8 cellular contexts compared by ENCODE assay signal in the genomic region with DNA sequence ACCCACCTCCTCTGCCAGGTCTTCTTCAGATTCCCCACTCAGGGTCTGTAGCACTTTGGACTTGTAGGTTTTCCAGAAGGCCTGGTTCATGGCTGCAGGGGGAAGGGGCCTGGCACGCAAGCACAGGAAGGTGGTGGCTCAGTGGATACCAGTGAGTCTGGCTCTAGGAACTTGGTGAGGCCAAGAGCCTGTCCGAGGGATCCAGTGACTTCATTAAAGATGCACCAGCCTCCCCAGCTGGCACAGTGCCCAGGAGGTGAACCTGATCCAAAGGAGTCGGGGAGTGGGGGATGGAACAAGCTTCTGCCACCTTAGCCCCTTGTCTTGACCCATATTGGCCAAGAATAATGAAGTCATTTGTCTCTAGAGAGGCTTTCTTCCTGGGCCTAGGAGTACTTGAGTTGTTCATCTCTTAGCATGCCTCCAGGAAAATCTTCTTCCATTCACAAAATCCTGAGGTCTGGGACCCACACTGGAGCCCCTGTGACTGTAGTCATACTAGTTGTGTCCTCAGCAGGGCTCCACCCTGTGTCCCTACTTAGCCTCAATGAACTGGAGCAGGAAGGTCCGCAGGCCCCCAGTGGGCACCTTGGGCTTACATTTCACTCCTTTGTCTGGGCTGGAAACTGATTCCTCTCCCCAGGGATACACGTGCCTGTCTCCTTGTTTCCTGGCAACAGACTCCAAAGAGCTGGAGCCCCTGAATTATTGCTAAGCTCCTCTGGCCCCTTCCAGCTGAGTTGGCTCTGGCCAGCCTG. TPM values are rescaled to one million over a fixed set of nuclear protein-coding genes. Genes with fewer than 3 reads are reported as not detected.
DNase-seq lines count a peak whose midpoint lies in the region; ATAC-seq and TF ChIP-seq lines count a peak whose summit lies in the region.

A gene (minus strand): TSS at position 554 of the 758 bp plus-strand sequence. CDS start 464 bp downstream, at position 90.

- RAD21 ChIA-PET in HCT116 (lab: Charles Lee; ENCODE audit: low non-redundant PET in 1 of 2, low total read pairs in 2 of 2, uncharacterized antibody in 2 of 2, unreplicated experiment in 2 of 2): no interaction called here

- H3K27me3 Mint-ChIP-seq in effector memory CD8-positive, alpha-beta T cell: peaks cover 0 to 11% of the 10 kb centered on the region in 2 donors
- no peaks in the 10 kb centered on the region for H3K27me3 Mint-ChIP-seq in neural crest cell (ENCODE audit: low read depth)

- no peaks in the 10 kb centered on the region for H3K9me3 ChIP-seq in HCT116 (ENCODE audit: control insufficient read depth in 1 of 2, insufficient read depth in 1 of 2, low read depth in 1 of 2, low read length in 2 of 2)

- POLR2A ChIA-PET in HCT116 (lab: Charles Lee): interaction anchor here (1.2 kb wide), 1 partner anchor 8 kb away, joined by 4 read pairs; no protein-coding TSS in a partner anchor

- CTCF ChIA-PET in HCT116 (lab: Charles Lee): interaction anchor here (1.3 to 2.0 kb wide), 5 partner anchors 23 to 248 kb away, joined by 5 to 27 read pairs (median 5); a partner anchor contains a TSS

- H4K20me1 ChIP-seq in HCT116 (ENCODE audit: insufficient read depth): no peaks in the 10 kb centered on the region

- no peak for TF ChIP-seq RAD21 in HCT116 (IDR thresholded peaks at IDR 0.05; ENCODE audit: low read depth)

- peaks cover 8 to 34% of the 10 kb centered on the region in 2 experiments for H3K4me1 ChIP-seq in HCT116 (ENCODE audit: control insufficient read depth in 1 of 2, insufficient read depth in 2 of 2, low read length in 2 of 2)

- H3K27ac Mint-ChIP-seq in effector memory CD8-positive, alpha-beta T cell: peak within 1 kb of the TSS; percentile 84 to 89
- H3K27ac Mint-ChIP-seq in neural crest cell (ENCODE audit: unreplicated experiment): peak within 1 kb of the TSS; percentile 89

- peak within 1 kb of the TSS; percentile 89 to 96 for H3K4me3 ChIP-seq in HCT116 (replicated peaks in 1 of 2; ENCODE audit: low read depth in 1 of 2, low read length in 2 of 2)

- TF ChIP-seq CTCF in HCT116 (IDR thresholded peaks at IDR 0.05 in 2 of 3, conservative IDR thresholded peaks at IDR 0.05 in 1 of 3; ENCODE audit: borderline replicate concordance in 1 of 3, insufficient read depth in 1 of 3, low read depth in 2 of 3, low read length in 2 of 3) (no peak), neural crest cell (conservative IDR thresholded peaks at IDR 0.05) (no peak)

- H3K79me2 ChIP-seq in HCT116 (ENCODE audit: insufficient read depth, low read length): peaks cover 20% of the 10 kb centered on the region

- H3K27me3 ChIP-seq in HCT116 (ENCODE audit: insufficient read depth, low read length): no peaks in the 10 kb centered on the region

- H3K27ac ChIP-seq in HCT116 (ENCODE audit: low read depth, low read length): peak within 1 kb of the TSS; percentile 74; the same call in 1 of the 2 replicates

- H3K36me3 Mint-ChIP-seq in effector memory CD8-positive, alpha-beta T cell (ENCODE audit: insufficient read depth): peaks cover 5% of the 10 kb centered on the region
- no peaks in the 10 kb centered on the region for H3K36me3 Mint-ChIP-seq in neural crest cell (ENCODE audit: low read depth)

- H3K9ac ChIP-seq in HCT116 (ENCODE audit: low read length): peak within 1 kb of the TSS; percentile 93

- H3K9me3 Mint-ChIP-seq in effector memory CD8-positive, alpha-beta T cell: no peaks in the 10 kb centered on the region
- H3K9me3 Mint-ChIP-seq in neural crest cell: no peaks in the 10 kb centered on the region

- peak within 1 kb of the TSS; percentile 87 to 89 for H3K4me3 Mint-ChIP-seq in effector memory CD8-positive, alpha-beta T cell
- H3K4me3 Mint-ChIP-seq in neural crest cell: peak within 1 kb of the TSS; percentile 90

- H3K4me1 Mint-ChIP-seq in effector memory CD8-positive, alpha-beta T cell (ENCODE audit: low read depth in 2 of 2): peaks cover 15 to 28% of the 10 kb centered on the region in 2 donors
- peaks cover 38% of the 10 kb centered on the region for H3K4me1 Mint-ChIP-seq in neural crest cell

- peak within 1 kb of the TSS; percentile 33 for H2AFZ ChIP-seq in HCT116 (ENCODE audit: low read depth, low read length, poor library complexity, severe bottlenecking)

- no peak for TF ChIP-seq POLR2A in HCT116 (IDR thresholded peaks at IDR 0.05; ENCODE audit: borderline replicate concordance, extremely low read depth, insufficient read depth, insufficient read length)

- ATAC-seq in HCT116 (no peak), HG02759 (IDR thresholded peaks at IDR 0.05; ENCODE audit: unreplicated experiment) (no peak), GM19395 (IDR thresholded peaks at IDR 0.05; ENCODE audit: unreplicated experiment) (no peak)
- ATAC-seq in effector memory CD8-positive, alpha-beta T cell (replicated peaks): no peak

- peak within 1 kb of the TSS; percentile 98 for H3K4me2 ChIP-seq in HCT116 (ENCODE audit: low read length)

- intact Hi-C loops in HCT116 (cut with micrococcal nuclease): loop anchor here (5.0 kb wide), 3 partner anchors 131 to 224 kb away; no protein-coding TSS in a partner anchor

- no peaks in the 10 kb centered on the region; a peak in 1 of 4 replicates for H3K36me3 ChIP-seq in HCT116 (ENCODE audit: control insufficient read depth in 1 of 2, insufficient read depth in 2 of 2, low read length in 2 of 2)

- DNase-seq in HCT116 (ENCODE audit: low read depth, low spot score) (no peak), NCI-H524 treated with DMSO at 0.1 percent for 48 hours (lab: John Stamatoyannopoulos, UW) (peak; percentile 33), neural crest cell (ENCODE audit: low read depth, low spot score) (peak; percentile 45), GDM1 (lab: John Stamatoyannopoulos, UW) (no peak), NOMO-1 (lab: John Stamatoyannopoulos, UW; ENCODE audit: unreplicated experiment in 2 of 2) (no peak)
- DNase-seq in effector memory CD8-positive, alpha-beta T cell: no peak

- no peaks in the 10 kb centered on the region for H3K9me2 ChIP-seq in HCT116 (ENCODE audit: insufficient read depth)

- no TSS peak for BruUV-seq in HCT116 (replicated peaks; lab: Mats Ljungman, UMichigan)

TF ChIP-seq in HCT116, 20 proteins besides CTCF, POLR2A, EP300 and RAD21 (continues in another document):
- TF ChIP-seq CBX3 (IDR thresholded peaks at IDR 0.05; ENCODE audit: low read depth) (no peak), SIN3A (IDR thresholded peaks at IDR 0.05; ENCODE audit: low read depth) (no peak), CEBPB (IDR thresholded peaks at IDR 0.05; ENCODE audit: low read depth) (no peak), EZH2phosphoT487 (IDR thresholded peaks at IDR 0.05; ENCODE audit: borderline replicate concordance) (no peak), EGR1 (IDR thresholded peaks at IDR 0.05; ENCODE audit: low read depth) (no peak), ZNF274 (IDR thresholded peaks at IDR 0.05; ENCODE audit: low read depth, low read length) (no peak), SRF (IDR thresholded peaks at IDR 0.05; ENCODE audit: low read depth) (no peak), YY1 (IDR thresholded peaks at IDR 0.05; ENCODE audit: extremely low read depth, insufficient replicate concordance, low read depth, low read length) (no peak)
- TF ChIP-seq, protein P1, sequence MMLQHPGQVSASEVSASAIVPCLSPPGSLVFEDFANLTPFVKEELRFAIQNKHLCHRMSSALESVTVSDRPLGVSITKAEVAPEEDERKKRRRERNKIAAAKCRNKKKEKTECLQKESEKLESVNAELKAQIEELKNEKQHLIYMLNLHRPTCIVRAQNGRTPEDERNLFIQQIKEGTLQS (IDR thresholded peaks at IDR 0.05): no peak
- TF ChIP-seq, protein P2, sequence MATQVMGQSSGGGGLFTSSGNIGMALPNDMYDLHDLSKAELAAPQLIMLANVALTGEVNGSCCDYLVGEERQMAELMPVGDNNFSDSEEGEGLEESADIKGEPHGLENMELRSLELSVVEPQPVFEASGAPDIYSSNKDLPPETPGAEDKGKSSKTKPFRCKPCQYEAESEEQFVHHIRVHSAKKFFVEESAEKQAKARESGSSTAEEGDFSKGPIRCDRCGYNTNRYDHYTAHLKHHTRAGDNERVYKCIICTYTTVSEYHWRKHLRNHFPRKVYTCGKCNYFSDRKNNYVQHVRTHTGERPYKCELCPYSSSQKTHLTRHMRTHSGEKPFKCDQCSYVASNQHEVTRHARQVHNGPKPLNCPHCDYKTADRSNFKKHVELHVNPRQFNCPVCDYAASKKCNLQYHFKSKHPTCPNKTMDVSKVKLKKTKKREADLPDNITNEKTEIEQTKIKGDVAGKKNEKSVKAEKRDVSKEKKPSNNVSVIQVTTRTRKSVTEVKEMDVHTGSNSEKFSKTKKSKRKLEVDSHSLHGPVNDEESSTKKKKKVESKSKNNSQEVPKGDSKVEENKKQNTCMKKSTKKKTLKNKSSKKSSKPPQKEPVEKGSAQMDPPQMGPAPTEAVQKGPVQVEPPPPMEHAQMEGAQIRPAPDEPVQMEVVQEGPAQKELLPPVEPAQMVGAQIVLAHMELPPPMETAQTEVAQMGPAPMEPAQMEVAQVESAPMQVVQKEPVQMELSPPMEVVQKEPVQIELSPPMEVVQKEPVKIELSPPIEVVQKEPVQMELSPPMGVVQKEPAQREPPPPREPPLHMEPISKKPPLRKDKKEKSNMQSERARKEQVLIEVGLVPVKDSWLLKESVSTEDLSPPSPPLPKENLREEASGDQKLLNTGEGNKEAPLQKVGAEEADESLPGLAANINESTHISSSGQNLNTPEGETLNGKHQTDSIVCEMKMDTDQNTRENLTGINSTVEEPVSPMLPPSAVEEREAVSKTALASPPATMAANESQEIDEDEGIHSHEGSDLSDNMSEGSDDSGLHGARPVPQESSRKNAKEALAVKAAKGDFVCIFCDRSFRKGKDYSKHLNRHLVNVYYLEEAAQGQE (IDR thresholded peaks at IDR 0.05; ENCODE audit: low read depth): no peak
- TF ChIP-seq, protein P3, sequence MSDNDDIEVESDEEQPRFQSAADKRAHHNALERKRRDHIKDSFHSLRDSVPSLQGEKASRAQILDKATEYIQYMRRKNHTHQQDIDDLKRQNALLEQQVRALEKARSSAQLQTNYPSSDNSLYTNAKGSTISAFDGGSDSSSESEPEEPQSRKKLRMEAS (IDR thresholded peaks at IDR 0.05): no peak

RNA-seq across cellular contexts. Expression of the gene that starts here (rescaled TPM):
- not detected for total RNA-seq in HCT116 (2021; ENCODE audit: unreplicated experiment)
- not detected in 2 replicates for polyA plus RNA-seq in HCT116 (2012)
- total RNA-seq in neural crest cell: not detected in 2 replicates

Comparison
In these comparisons a context has a peak if more than half of its experiments do, and no peak if none do; other contexts are left out.
1. Peak in DNase-seq in neural crest cell; RNA of the gene not detected or under 1 TPM.